Comparison of ENCODE assay signal across 29 cellular contexts in genomic region chr1:29920784-29921183, GRCh38.
"Had no signal": no experiment of that assay in that cellular context is flagged by ENCODE, and none has a peak within 500 bp of the region (broad histone marks: within the 10 kb centered on the region; RNA-seq: fewer than 3 reads in every experiment).

No MANE protein-coding gene starts in this region.

- H3K9me3 ChIP-seq: adrenal gland, body of pancreas, colonic mucosa, esophagus squamous epithelium had no signal

- H3K27me3 ChIP-seq: adrenal gland, body of pancreas, cardiac muscle cell, colonic mucosa had no signal

- H3K4me3 ChIP-seq: adrenal gland, body of pancreas, cardiac muscle cell, colonic mucosa, esophagus squamous epithelium, gastroesophageal sphincter had no signal

- H3K36me3 ChIP-seq: adrenal gland, cardiac muscle cell, colonic mucosa, esophagus squamous epithelium, gastroesophageal sphincter had no signal

- FAIRE-seq: endometrium, endothelial cell of umbilical vein had no signal

- H3K27ac ChIP-seq: adrenal gland, body of pancreas, cardiac muscle cell, colonic mucosa, epithelial cell of prostate, esophagus squamous epithelium, gastroesophageal sphincter had no signal

- ATAC-seq: activated CD4-positive, alpha-beta T cell treated with anti-CD3 and anti-CD28 coated beads for 36 hours; activated CD8-positive, alpha-beta memory T cell treated with anti-CD3 and anti-CD28 coated beads, Interleukin-2, amount 10 ng/mL, durations not matched to agents 7 days and 5 days; activated CD8-positive, alpha-beta T cell treated with anti-CD3 and anti-CD28 coated beads, Interleukin-2, amount 10 ng/mL, durations not matched to agents 7 days and 5 days; activated naive CD8-positive, alpha-beta T cell treated with anti-CD3 and anti-CD28 coated beads, Interleukin-2, amount 50 U/mL, for 24 hours; body of pancreas; gastroesophageal sphincter had no signal

- DNase-seq: activated CD4-positive, alpha-beta memory T cell treated with anti-CD3 and anti-CD28 coated beads for 36 hours; activated CD4-positive, alpha-beta T cell treated with anti-CD3 and anti-CD28 coated beads for 36 hours; activated CD4-positive, alpha-beta T cell treated with anti-CD3 and anti-CD28 coated beads, Interleukin-2, amount 10 ng/mL, durations not matched to agents 24 days and 14 days; activated CD4-positive, CD25-positive, alpha-beta regulatory T cell; activated CD4-positive, CD25-positive, alpha-beta regulatory T cell treated with anti-CD3 and anti-CD28 coated beads, Interleukin-2, amount 50 U/mL, for 72 hours; activated CD8-positive, alpha-beta memory T cell treated with anti-CD3 and anti-CD28 coated beads, Interleukin-2, amount 10 ng/mL, durations not matched to agents 7 days and 5 days; activated CD8-positive, alpha-beta memory T cell treated with anti-CD3 and anti-CD28 coated beads, Interleukin-2, amount 50 U/mL, for 4 hours; activated CD8-positive, alpha-beta T cell treated with anti-CD3 and anti-CD28 coated beads, Interleukin-2, amount 10 ng/mL, durations not matched to agents 7 days and 5 days; activated effector memory CD4-positive, alpha-beta T cell treated with anti-CD3 and anti-CD28 coated beads, Interleukin-2, amount 50 U/mL, for 16 hours; activated naive CD4-positive, alpha-beta T cell treated with anti-CD3 and anti-CD28 coated beads for 36 hours; activated naive CD8-positive, alpha-beta T cell treated with anti-CD3 and anti-CD28 coated beads for 36 hours; activated naive CD8-positive, alpha-beta T cell treated with anti-CD3 and anti-CD28 coated beads, Interleukin-2, amount 50 U/mL, for 24 hours; activated T-cell treated with anti-CD3 and anti-CD28 coated beads, Interleukin-2, amount 50 U/mL, for 1 hour; activated T-cell treated with anti-CD3 and anti-CD28 coated beads, Interleukin-2, amount 50 U/mL, for 48 hours; adrenal gland; amygdala; body of pancreas; central memory CD4-positive, alpha-beta T cell; cerebellar nuclear complex; colonic mucosa; effector CD8-positive, alpha-beta T cell; esophagus squamous epithelium; foreskin melanocyte; T-helper 2 cell had no signal

- H3K4me1 ChIP-seq: adrenal gland, body of pancreas, colonic mucosa, esophagus squamous epithelium, gastroesophageal sphincter had no signal
